Comparison of ENCODE assay signal across 29 cellular contexts in the genomic region with DNA sequence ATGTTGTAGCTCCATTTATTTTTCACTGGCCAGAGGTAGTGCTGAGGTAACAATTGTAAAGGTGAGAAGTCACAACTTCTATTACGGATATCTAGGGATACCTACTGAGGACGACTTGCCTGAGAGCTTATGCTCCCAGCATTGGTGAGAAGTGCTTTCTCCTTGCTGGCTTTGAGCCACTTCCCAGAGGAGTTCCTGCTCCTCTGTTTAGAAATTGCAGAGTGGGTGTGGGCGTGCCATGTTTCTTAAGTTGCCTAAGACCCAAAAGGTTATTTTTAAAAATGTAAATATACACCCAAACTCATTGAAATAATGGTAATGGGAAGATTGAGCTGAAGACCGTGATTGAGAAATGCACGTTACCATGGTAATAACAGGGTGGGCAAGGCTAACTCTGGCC. TPM values are rescaled to one million over a fixed set of nuclear protein-coding genes. Genes with fewer than 3 reads are reported as not detected.
"Had no signal": no experiment of that assay in that cellular context is flagged by ENCODE, and none has a peak within 500 bp of the region (broad histone marks: within the 10 kb centered on the region; RNA-seq: fewer than 3 reads in every experiment).

No MANE protein-coding gene starts in this region.

- H3K27ac ChIP-seq: brain microvascular endothelial cell, esophagus muscularis mucosa, foreskin keratinocyte, gastrocnemius medialis, heart left ventricle had no signal

- H3K4me3 ChIP-seq: esophagus muscularis mucosa, gastrocnemius medialis, heart left ventricle had no signal

- H3K36me3 Mint-ChIP-seq: activated CD4-positive, alpha-beta memory T cell treated with anti-CD3 and anti-CD28 coated beads for 36 hours; activated CD8-positive, alpha-beta memory T cell treated with anti-CD3 and anti-CD28 coated beads, Interleukin-2, amount 10 ng/mL, durations not matched to agents 7 days and 5 days; activated naive CD4-positive, alpha-beta T cell treated with anti-CD3 and anti-CD28 coated beads, Interleukin-2, amount 10 ng/mL, durations not matched to agents 7 days and 5 days; activated naive CD4-positive, alpha-beta T cell treated with anti-CD3 and anti-CD28 coated beads, Interleukin-2, amount 50 U/mL, for 72 hours; activated naive CD8-positive, alpha-beta T cell treated with anti-CD3 and anti-CD28 coated beads, Interleukin-2, amount 10 ng/mL, durations not matched to agents 7 days and 5 days had no signal

- H3K4me3 Mint-ChIP-seq: activated CD4-positive, alpha-beta memory T cell treated with anti-CD3 and anti-CD28 coated beads for 36 hours; activated CD4-positive, alpha-beta T cell treated with anti-CD3 and anti-CD28 coated beads, Interleukin-2, amount 10 ng/mL, durations not matched to agents 24 days and 14 days; activated CD8-positive, alpha-beta memory T cell treated with anti-CD3 and anti-CD28 coated beads, Interleukin-2, amount 10 ng/mL, durations not matched to agents 7 days and 5 days; activated CD8-positive, alpha-beta T cell treated with anti-CD3 and anti-CD28 coated beads, Interleukin-2, amount 10 ng/mL, durations not matched to agents 7 days and 5 days; activated naive CD4-positive, alpha-beta T cell treated with anti-CD3 and anti-CD28 coated beads, Interleukin-2, amount 10 ng/mL, durations not matched to agents 7 days and 5 days; activated naive CD8-positive, alpha-beta T cell treated with anti-CD3 and anti-CD28 coated beads, Interleukin-2, amount 10 ng/mL, durations not matched to agents 7 days and 5 days; activated T-helper 1 cell treated with anti-CD3 and anti-CD28 coated beads, Interleukin-12 subunit alpha, Interleukin-12 subunit beta, Interleukin-2, Interleukin-4 antibody, amounts not matched to agents 30 ng/mL and 10 ng/mL and 1 ng/mL, durations not matched to agents 14 hours and 24 hours and 36 hours; central memory CD8-positive, alpha-beta T cell; effector memory CD8-positive, alpha-beta T cell had no signal

- H3K27me3 Mint-ChIP-seq: activated CD4-positive, alpha-beta T cell treated with anti-CD3 and anti-CD28 coated beads, Interleukin-2, amount 10 ng/mL, durations not matched to agents 24 days and 14 days; activated CD8-positive, alpha-beta memory T cell treated with anti-CD3 and anti-CD28 coated beads, Interleukin-2, amount 10 ng/mL, durations not matched to agents 7 days and 5 days; activated naive CD4-positive, alpha-beta T cell treated with anti-CD3 and anti-CD28 coated beads, Interleukin-2, amount 10 ng/mL, durations not matched to agents 7 days and 5 days; activated naive CD8-positive, alpha-beta T cell treated with anti-CD3 and anti-CD28 coated beads, Interleukin-2, amount 10 ng/mL, durations not matched to agents 7 days and 5 days; effector memory CD8-positive, alpha-beta T cell had no signal

- H3K27me3 ChIP-seq: brain microvascular endothelial cell, esophagus muscularis mucosa, foreskin keratinocyte, gastrocnemius medialis had no signal

- H3K9me3 Mint-ChIP-seq: activated CD4-positive, alpha-beta memory T cell treated with anti-CD3 and anti-CD28 coated beads for 36 hours; activated CD4-positive, alpha-beta T cell treated with anti-CD3 and anti-CD28 coated beads, Interleukin-2, amount 10 ng/mL, durations not matched to agents 24 days and 14 days; activated naive CD4-positive, alpha-beta T cell treated with anti-CD3 and anti-CD28 coated beads, Interleukin-2, amount 10 ng/mL, durations not matched to agents 7 days and 5 days; activated naive CD4-positive, alpha-beta T cell treated with anti-CD3 and anti-CD28 coated beads, Interleukin-2, amount 50 U/mL, for 72 hours; activated naive CD8-positive, alpha-beta T cell treated with anti-CD3 and anti-CD28 coated beads, Interleukin-2, amount 10 ng/mL, durations not matched to agents 7 days and 5 days; activated T-helper 1 cell treated with anti-CD3 and anti-CD28 coated beads, Interleukin-12 subunit alpha, Interleukin-12 subunit beta, Interleukin-2, Interleukin-4 antibody, amounts not matched to agents 30 ng/mL and 10 ng/mL and 1 ng/mL, durations not matched to agents 14 hours and 24 hours and 36 hours; activated T-helper 2 cell treated with anti-CD3 and anti-CD28 coated beads, Interferon-gamma antibody, Interleukin-2, Interleukin-4, amounts not matched to agents 10 μg/mL and 5 μg/mL and 100 μg/mL, durations not matched to agents 14 hours and 24 hours and 36 hours had no signal

- ATAC-seq: activated CD8-positive, alpha-beta memory T cell treated with anti-CD3 and anti-CD28 coated beads, Interleukin-2, amount 10 ng/mL, durations not matched to agents 7 days and 5 days; activated CD8-positive, alpha-beta T cell treated with anti-CD3 and anti-CD28 coated beads, Interleukin-2, amount 10 ng/mL, durations not matched to agents 7 days and 5 days; activated naive CD4-positive, alpha-beta T cell treated with anti-CD3 and anti-CD28 coated beads, Interleukin-2, amount 50 U/mL, for 72 hours; effector memory CD8-positive, alpha-beta T cell; foreskin keratinocyte; gastrocnemius medialis; heart left ventricle had no signal

- DNase-seq: activated CD4-positive, alpha-beta memory T cell treated with anti-CD3 and anti-CD28 coated beads for 36 hours; activated CD4-positive, alpha-beta T cell treated with anti-CD3 and anti-CD28 coated beads, Interleukin-2, amount 10 ng/mL, durations not matched to agents 24 days and 14 days; activated CD8-positive, alpha-beta memory T cell treated with anti-CD3 and anti-CD28 coated beads, Interleukin-2, amount 10 ng/mL, durations not matched to agents 7 days and 5 days; activated CD8-positive, alpha-beta memory T cell treated with anti-CD3 and anti-CD28 coated beads, Interleukin-2, amount 50 U/mL, for 4 hours; activated CD8-positive, alpha-beta T cell treated with anti-CD3 and anti-CD28 coated beads, Interleukin-2, amount 10 ng/mL, durations not matched to agents 7 days and 5 days; activated gamma-delta T cell; activated naive CD4-positive, alpha-beta T cell; activated naive CD4-positive, alpha-beta T cell treated with anti-CD3 and anti-CD28 coated beads, Interleukin-2, amount 10 ng/mL, durations not matched to agents 7 days and 5 days; activated naive CD8-positive, alpha-beta T cell treated with anti-CD3 and anti-CD28 coated beads, Interleukin-2, amount 10 ng/mL, durations not matched to agents 7 days and 5 days; activated T-cell treated with anti-CD3 and anti-CD28 coated beads, Interleukin-2, amount 50 U/mL, for 1 hour; activated T-cell treated with anti-CD3 and anti-CD28 coated beads, Interleukin-2, amount 50 U/mL, for 48 hours; brain microvascular endothelial cell; cortex of kidney; dermis blood vessel endothelial cell; effector CD4-positive, alpha-beta T cell; effector memory CD8-positive, alpha-beta T cell; erythroblast; foreskin keratinocyte; gastrocnemius medialis; glutamatergic neuron; heart left ventricle; T-helper 2 cell had no signal

- H3K9me3 ChIP-seq: esophagus muscularis mucosa, gastrocnemius medialis, heart left ventricle had no signal

- H3K36me3 ChIP-seq: brain microvascular endothelial cell, esophagus muscularis mucosa, gastrocnemius medialis, heart left ventricle had no signal

- H3K4me1 ChIP-seq: esophagus muscularis mucosa, foreskin keratinocyte, gastrocnemius medialis, heart left ventricle had no signal

- H3K27ac Mint-ChIP-seq: activated CD4-positive, alpha-beta memory T cell treated with anti-CD3 and anti-CD28 coated beads for 36 hours; activated CD4-positive, alpha-beta T cell treated with anti-CD3 and anti-CD28 coated beads, Interleukin-2, amount 10 ng/mL, durations not matched to agents 24 days and 14 days; activated CD8-positive, alpha-beta memory T cell treated with anti-CD3 and anti-CD28 coated beads, Interleukin-2, amount 10 ng/mL, durations not matched to agents 7 days and 5 days; activated CD8-positive, alpha-beta T cell treated with anti-CD3 and anti-CD28 coated beads, Interleukin-2, amount 10 ng/mL, durations not matched to agents 7 days and 5 days; activated naive CD4-positive, alpha-beta T cell treated with anti-CD3 and anti-CD28 coated beads, Interleukin-2, amount 10 ng/mL, durations not matched to agents 7 days and 5 days; activated naive CD4-positive, alpha-beta T cell treated with anti-CD3 and anti-CD28 coated beads, Interleukin-2, amount 50 U/mL, for 72 hours; activated naive CD8-positive, alpha-beta T cell treated with anti-CD3 and anti-CD28 coated beads, Interleukin-2, amount 10 ng/mL, durations not matched to agents 7 days and 5 days; activated T-helper 1 cell treated with anti-CD3 and anti-CD28 coated beads, Interleukin-12 subunit alpha, Interleukin-12 subunit beta, Interleukin-2, Interleukin-4 antibody, amounts not matched to agents 30 ng/mL and 10 ng/mL and 1 ng/mL, durations not matched to agents 14 hours and 24 hours and 36 hours; activated T-helper 2 cell treated with anti-CD3 and anti-CD28 coated beads, Interferon-gamma antibody, Interleukin-2, Interleukin-4, amounts not matched to agents 10 μg/mL and 5 μg/mL and 100 μg/mL, durations not matched to agents 14 hours and 24 hours and 36 hours; effector memory CD8-positive, alpha-beta T cell had no signal

- H3K4me1 Mint-ChIP-seq: activated CD8-positive, alpha-beta memory T cell treated with anti-CD3 and anti-CD28 coated beads, Interleukin-2, amount 10 ng/mL, durations not matched to agents 7 days and 5 days; activated naive CD4-positive, alpha-beta T cell treated with anti-CD3 and anti-CD28 coated beads, Interleukin-2, amount 10 ng/mL, durations not matched to agents 7 days and 5 days; activated naive CD8-positive, alpha-beta T cell treated with anti-CD3 and anti-CD28 coated beads, Interleukin-2, amount 10 ng/mL, durations not matched to agents 7 days and 5 days; central memory CD8-positive, alpha-beta T cell had no signal

RNA-seq across cellular contexts. Expression of a gene that starts 17.2 kb away (rescaled TPM):
- total RNA-seq: activated CD4-positive, alpha-beta memory T cell treated with anti-CD3 and anti-CD28 coated beads for 36 hours; activated CD4-positive, alpha-beta T cell treated with anti-CD3 and anti-CD28 coated beads, Interleukin-2, amount 10 ng/mL, durations not matched to agents 24 days and 14 days; activated CD8-positive, alpha-beta memory T cell treated with anti-CD3 and anti-CD28 coated beads for 36 hours; activated CD8-positive, alpha-beta memory T cell treated with anti-CD3 and anti-CD28 coated beads, Interleukin-2, amount 10 ng/mL, durations not matched to agents 7 days and 5 days; activated CD8-positive, alpha-beta T cell treated with anti-CD3 and anti-CD28 coated beads, Interleukin-2, amount 10 ng/mL, durations not matched to agents 7 days and 5 days; activated naive CD4-positive, alpha-beta T cell treated with anti-CD3 and anti-CD28 coated beads, Interleukin-2, amount 50 U/mL, for 72 hours; activated naive CD8-positive, alpha-beta T cell treated with anti-CD3 and anti-CD28 coated beads, Interleukin-2, amount 10 ng/mL, durations not matched to agents 7 days and 5 days; activated T-helper 1 cell treated with anti-CD3 and anti-CD28 coated beads, Interleukin-12 subunit alpha, Interleukin-12 subunit beta, Interleukin-2, Interleukin-4 antibody, amounts not matched to agents 30 ng/mL and 10 ng/mL and 1 ng/mL, durations not matched to agents 14 hours and 24 hours and 36 hours; activated T-helper 2 cell treated with anti-CD3 and anti-CD28 coated beads, Interferon-gamma antibody, Interleukin-2, Interleukin-4, amounts not matched to agents 10 μg/mL and 5 μg/mL and 100 μg/mL, durations not matched to agents 14 hours and 24 hours and 36 hours; dermis blood vessel endothelial cell; foreskin keratinocyte; T-helper 1 cell treated with Interleukin-12 subunit alpha and Interleukin-12 subunit beta and Interleukin-4 antibody, amounts not matched to agents 30 ng/mL and 1 ng/mL, for 36 hours had no signal
